8 cellular contexts compared by ENCODE assay signal in genomic region chr14:36070056-36071043, GRCh38.
A peak's percentile ranks its signal among the peaks of the same experiment; 100 is the strongest.
DNase-seq lines count a peak whose midpoint lies in the region; ATAC-seq, FAIRE-seq and TF ChIP-seq lines count a peak whose summit lies in the region.

No MANE protein-coding gene starts in this region.

- TF ChIP-seq CTCF in C4-2B (conservative IDR thresholded peaks at IDR 0.05) (peak; percentile 88), adrenal gland (IDR thresholded peaks at IDR 0.05) (peak; percentile 46 to 63 (median 54)), gastrocnemius medialis (IDR thresholded peaks at IDR 0.05 in 4 of 5, conservative IDR thresholded peaks at IDR 0.05 in 1 of 5) (peak in 2 of 5 experiments; percentile 6 to 28)

- no peak overlapping the region for H3K4me3 ChIP-seq in adrenal gland
- H3K4me3 ChIP-seq in gastrocnemius medialis, result no peak overlapping the region

- intact Hi-C loops in adrenal gland (cut with DNase I), result loop anchor here in 1 of 2 donors (10.0 kb wide), 1 partner anchor 304 kb away; no protein-coding TSS in a partner anchor
- intact Hi-C loops in gastrocnemius medialis (cut with DNase I; ENCODE audit: low total_unique reads), result no loop called here

- H3K9me3 ChIP-seq in adrenal gland (replicated peaks in 1 of 3), result no peaks in the 10 kb centered on the region
- no peaks in the 10 kb centered on the region for H3K9me3 ChIP-seq in gastrocnemius medialis

- H3K4me1 ChIP-seq in adrenal gland (replicated peaks in 1 of 2), result peaks cover 0 to 5% of the 10 kb centered on the region in 2 donors
- H3K4me1 ChIP-seq in gastrocnemius medialis, result no peaks in the 10 kb centered on the region

- 32 to 35% (median 33%) methylated on average over 12 of the region's 12 CpGs for WGBS in adrenal gland, 4 donors

- H3K27ac ChIP-seq in C4-2B (no peak overlapping the region), adrenal gland (no peak overlapping the region), gastrocnemius medialis (no peak overlapping the region)

- H3K36me3 ChIP-seq in adrenal gland (replicated peaks in 1 of 2) (no peaks in the 10 kb centered on the region), gastrocnemius medialis (no peaks in the 10 kb centered on the region)

- no peak for ATAC-seq in gastrocnemius medialis

- no peaks in the 10 kb centered on the region for H3K27me3 ChIP-seq in adrenal gland
- peaks cover 0 to 7% (median 0%) of the 10 kb centered on the region in 3 donors for H3K27me3 ChIP-seq in gastrocnemius medialis

- peak; percentile 2 for DNase-seq in GM19239 (ENCODE audit: insufficient read length, low spot score)
- peak; percentile 71 for DNase-seq in HT-29 (ENCODE audit: low spot score)
- peak; percentile 88 for DNase-seq in NCI-H774 (lab: John Stamatoyannopoulos, UW)
- DNase-seq in adrenal gland, result peak; percentile 42 to 82 (median 68)
- peak; percentile 58 to 64 for DNase-seq in hippocampal formation (lab: John Stamatoyannopoulos, UW)
- peak; percentile 19 to 33 (median 22) for DNase-seq in stimulated activated CD4-positive, alpha-beta T cell treated with anti-CD3 and anti-CD28 coated beads, Interleukin-12 subunit alpha, Interleukin-12 subunit beta, amount 100 ng/mL, for 48 hours (ENCODE audit: low read depth in 2 of 3, low spot score in 1 of 3)
- no peak for DNase-seq in gastrocnemius medialis

- TF ChIP-seq POLR2A in adrenal gland (IDR thresholded peaks at IDR 0.05), result no peak
- no peak for TF ChIP-seq POLR2A in gastrocnemius medialis (IDR thresholded peaks at IDR 0.05)

- peak; percentile 55 for FAIRE-seq in GM19239 (lab: Jason Lieb, UNC)

- in situ Hi-C loops in gastrocnemius medialis (cut with MboI; ENCODE audit: low sequenced_read_pairs in 4 of 4), result no loop called here

Comparison
In these comparisons a context has a peak if more than half of its experiments do, and no peak if none do; other contexts are left out.
1. DNase-seq: peak in GM19239 (single experiment), HT-29 (single experiment), NCI-H774 (single experiment), adrenal gland (7 of 7), hippocampal formation (2 of 2) and stimulated activated CD4-positive, alpha-beta T cell treated with anti-CD3 and anti-CD28 coated beads, Interleukin-12 subunit alpha, Interleukin-12 subunit beta, amount 100 ng/mL, for 48 hours (3 of 3); none in gastrocnemius medialis (0 of 2).